26 cellular contexts compared by ENCODE assay signal in genomic region chr7:94382155-94382554, GRCh38. TPM values are rescaled to one million over a fixed set of nuclear protein-coding genes. Genes with fewer than 3 reads are reported as not detected.
DNase-seq lines count a peak whose midpoint lies in the region; ATAC-seq, FAIRE-seq and TF ChIP-seq lines count a peak whose summit lies in the region.
"Had no signal": no experiment of that assay in that cellular context is flagged by ENCODE, and none has a peak within 500 bp of the region (broad histone marks: within the 10 kb centered on the region; RNA-seq: fewer than 3 reads in every experiment).

No MANE protein-coding gene starts in this region.

- intact Hi-C loops in IMR-90 (cut with micrococcal nuclease) = no loop called here

- H3K27me3 ChIP-seq in IMR-90 (ENCODE audit: control insufficient read depth, insufficient read depth, low read length) = no peaks in the 10 kb centered on the region
- no peaks in the 10 kb centered on the region for H3K27me3 ChIP-seq in astrocyte (ENCODE audit: insufficient read depth, low read length)
- H3K27me3 ChIP-seq: BLaER1 treated with 17β-estradiol and CSF1 and Interleukin-3, amounts not matched to agents 10 nM and 100 nM; spleen; transverse colon had no signal

- H2BK5ac ChIP-seq in IMR-90 (ENCODE audit: low read depth, low read length, poor library complexity, severe bottlenecking) = peak overlapping the region; percentile 85

- dilution Hi-C loops in IMR-90 (cut with HindIII; ENCODE audit: low sequenced_read_pairs, unreplicated experiment) = no loop called here

- peak overlapping the region; percentile 3; the same call in 1 of the 2 replicates for H3K23ac ChIP-seq in IMR-90 (ENCODE audit: low read depth, low read length)

- DNase-seq in AG20443 (ENCODE audit: low spot score) (peak; percentile 32), IMR-90 (peak; percentile 69), astrocyte (ENCODE audit: low read depth) (peak; percentile 60), kidney tubule cell (ENCODE audit: low spot score) (peak; percentile 22), Kasumi-1 (lab: John Stamatoyannopoulos, UW) (no peak), pons (ENCODE audit: low spot score) (no peak)
- DNase-seq: ACHN; activated CD4-positive, alpha-beta T cell treated with anti-CD3 and anti-CD28 coated beads, Interleukin-2, amount 50 U/mL, for 4 hours; activated CD8-positive, alpha-beta memory T cell treated with anti-CD3 and anti-CD28 coated beads, Interleukin-2, amount 50 U/mL, for 4 hours; activated naive CD4-positive, alpha-beta T cell treated with anti-CD3 and anti-CD28 coated beads for 36 hours; anterior cingulate cortex; Caco-2; cortex of kidney; naive thymus-derived CD8-positive, alpha-beta T cell; NCI-H1092 treated with DMSO at 0.1 percent for 48 hours; NCI-H187; NCI-H2171 treated with DMSO at 0.1 percent for 48 hours; NCI-H524 treated with DMSO at 0.1 percent for 48 hours; SHP77; spleen; transverse colon had no signal

- H4K20me1 ChIP-seq in IMR-90 (ENCODE audit: insufficient read depth, low read length) (no peaks in the 10 kb centered on the region), astrocyte (ENCODE audit: insufficient read depth, low read length) (no peaks in the 10 kb centered on the region)
- H4K20me1 ChIP-seq: BLaER1 treated with 17β-estradiol and CSF1 and Interleukin-3, amounts not matched to agents 10 nM and 100 nM had no signal

- TF ChIP-seq CTCF in IMR-90 (conservative IDR thresholded peaks at IDR 0.05; ENCODE audit: low read depth, low read length) (no peak), astrocyte (IDR thresholded peaks at IDR 0.05; ENCODE audit: insufficient read depth, low read depth, low read length) (no peak)

- H3K79me2 ChIP-seq in astrocyte (ENCODE audit: insufficient read depth, low read length) = no peaks in the 10 kb centered on the region

- no CpG with 5 or more reads among the region's 3 CpGs for WGBS in IMR-90 (ENCODE audit: extremely low coverage in 2 of 2, insufficient read length in 1 of 2), 2 experiments

- no peak overlapping the region for H3K9ac ChIP-seq in IMR-90 (ENCODE audit: low read depth, low read length)
- H3K9ac ChIP-seq in astrocyte (ENCODE audit: low read length) = peak overlapping the region; percentile 56
- H3K9ac ChIP-seq: BLaER1 treated with 17β-estradiol and CSF1 and Interleukin-3, amounts not matched to agents 10 nM and 100 nM had no signal

- peaks cover 1% of the 10 kb centered on the region for H3K36me3 Mint-ChIP-seq in astrocyte (ENCODE audit: low read depth, unreplicated experiment)
- H3K36me3 Mint-ChIP-seq: naive thymus-derived CD8-positive, alpha-beta T cell had no signal

- peak overlapping the region; percentile 66; the same call in 1 of the 2 replicates for H3K14ac ChIP-seq in IMR-90 (replicated peaks; ENCODE audit: low read depth, low read length)

- H4K5ac ChIP-seq in IMR-90 (ENCODE audit: low read depth, low read length) = peak overlapping the region; percentile 44; the same call in 1 of the 2 replicates

- TF ChIP-seq POLR2A in IMR-90 (IDR thresholded peaks at IDR 0.05; ENCODE audit: low read depth, low read length) = no peak

- no peak overlapping the region for H3K56ac ChIP-seq in IMR-90 (ENCODE audit: extremely low read depth, insufficient read depth, low read length)

- peak overlapping the region in 1 of 2 experiments; percentile 51; a peak in 1 of 4 replicates for H4K8ac ChIP-seq in IMR-90 (ENCODE audit: low read depth in 2 of 2, low read length in 2 of 2)

- no peak for TF ChIP-seq RAD21 in IMR-90 (IDR thresholded peaks at IDR 0.05; ENCODE audit: low read length)

- no peak overlapping the region for H3K4me3 Mint-ChIP-seq in astrocyte (ENCODE audit: unreplicated experiment)
- H3K4me3 Mint-ChIP-seq: activated naive CD4-positive, alpha-beta T cell treated with anti-CD3 and anti-CD28 coated beads for 36 hours; activated T-helper 1 cell treated with anti-CD3 and anti-CD28 coated beads, Interleukin-12 subunit alpha, Interleukin-12 subunit beta, Interleukin-2, Interleukin-4 antibody, amounts not matched to agents 30 ng/mL and 10 ng/mL and 1 ng/mL, durations not matched to agents 14 hours and 24 hours and 36 hours; naive thymus-derived CD8-positive, alpha-beta T cell had no signal

- no peak overlapping the region for H3K27ac ChIP-seq in IMR-90 (ENCODE audit: insufficient read depth, low read length)
- peak overlapping the region; percentile 78 for H3K27ac ChIP-seq in astrocyte (ENCODE audit: low read depth, low read length)
- H3K27ac ChIP-seq: BLaER1 treated with 17β-estradiol and CSF1 and Interleukin-3, amounts not matched to agents 10 nM and 100 nM; spleen; transverse colon had no signal

- H3K4me1 ChIP-seq in IMR-90 (ENCODE audit: control insufficient read depth, insufficient read depth, low read length) (peaks cover 17% of the 10 kb centered on the region), astrocyte (ENCODE audit: insufficient read depth, low read length) (peaks cover 17% of the 10 kb centered on the region)
- H3K4me1 ChIP-seq: Caco-2, spleen had no signal

- H4K91ac ChIP-seq in IMR-90 (ENCODE audit: insufficient read depth, low read depth, low read length) = peak overlapping the region; percentile 26; the same call in 1 of the 2 replicates

- H3K4ac ChIP-seq in IMR-90 (ENCODE audit: low read depth, low read length) = peak overlapping the region; percentile 49; the same call in 1 of the 2 replicates

- H3K9me3 Mint-ChIP-seq in astrocyte (ENCODE audit: unreplicated experiment) = no peaks in the 10 kb centered on the region
- H3K9me3 Mint-ChIP-seq: activated naive CD4-positive, alpha-beta T cell treated with anti-CD3 and anti-CD28 coated beads for 36 hours; activated T-helper 1 cell treated with anti-CD3 and anti-CD28 coated beads, Interleukin-12 subunit alpha, Interleukin-12 subunit beta, Interleukin-2, Interleukin-4 antibody, amounts not matched to agents 30 ng/mL and 10 ng/mL and 1 ng/mL, durations not matched to agents 14 hours and 24 hours and 36 hours; naive thymus-derived CD8-positive, alpha-beta T cell had no signal

- peak; percentile 58 for ATAC-seq in IMR-90 (ENCODE audit: low read depth)
- no peak for ATAC-seq in GM19397 (IDR thresholded peaks at IDR 0.05; ENCODE audit: unreplicated experiment)
- ATAC-seq in HG03354 (IDR thresholded peaks at IDR 0.05; ENCODE audit: poor library complexity, severe bottlenecking, unreplicated experiment) = no peak
- ATAC-seq: naive thymus-derived CD8-positive, alpha-beta T cell had no signal

- FAIRE-seq in astrocyte (lab: Jason Lieb, UNC) = peak; percentile 96
- FAIRE-seq: islet of Langerhans had no signal

- no peak overlapping the region for H3K4me3 ChIP-seq in IMR-90 (ENCODE audit: insufficient read depth, low read depth, low read length)
- no peak overlapping the region for H3K4me3 ChIP-seq in astrocyte (ENCODE audit: insufficient read depth, low read depth, low read length)
- H3K4me3 ChIP-seq: BLaER1 treated with 17β-estradiol and CSF1 and Interleukin-3, amounts not matched to agents 10 nM and 100 nM; spleen; transverse colon had no signal

- no peak overlapping the region for H2AFZ ChIP-seq in IMR-90 (replicated peaks; ENCODE audit: low read length, poor library complexity)
- H2AFZ ChIP-seq in astrocyte (ENCODE audit: low read depth, low read length) = no peak overlapping the region

- CTCF ChIA-PET in IMR-90 (lab: Yijun Ruan, JAX) = interaction anchor here (0.8 kb wide), 1 partner anchor 87 kb away, joined by 3 read pairs; no protein-coding TSS in a partner anchor

- in situ Hi-C loops in IMR-90 (cut with MboI; ENCODE audit: low sequenced_read_pairs) = no loop called here

- peak overlapping the region; percentile 84; the same call in 2 of the 3 replicates for H2BK15ac ChIP-seq in IMR-90 (ENCODE audit: low read depth, low read length)

- H3K27me3 Mint-ChIP-seq in astrocyte (ENCODE audit: low read depth, unreplicated experiment) = no peaks in the 10 kb centered on the region

- no peak overlapping the region for H3K27ac Mint-ChIP-seq in astrocyte (ENCODE audit: unreplicated experiment)
- H3K27ac Mint-ChIP-seq: activated naive CD4-positive, alpha-beta T cell treated with anti-CD3 and anti-CD28 coated beads for 36 hours; activated T-helper 1 cell treated with anti-CD3 and anti-CD28 coated beads, Interleukin-12 subunit alpha, Interleukin-12 subunit beta, Interleukin-2, Interleukin-4 antibody, amounts not matched to agents 30 ng/mL and 10 ng/mL and 1 ng/mL, durations not matched to agents 14 hours and 24 hours and 36 hours; naive thymus-derived CD8-positive, alpha-beta T cell had no signal

- H3K9me1 ChIP-seq in IMR-90 (ENCODE audit: insufficient read depth, low read length) = peaks cover 5% of the 10 kb centered on the region; the same call in 1 of the 2 replicates

- H3K4me1 Mint-ChIP-seq in astrocyte (ENCODE audit: low read depth, unreplicated experiment) = peaks cover 13% of the 10 kb centered on the region
- H3K4me1 Mint-ChIP-seq: naive thymus-derived CD8-positive, alpha-beta T cell had no signal

- H3K18ac ChIP-seq in IMR-90 (ENCODE audit: low read depth, low read length) = peak overlapping the region; percentile 84; the same call in 1 of the 2 replicates

- peak overlapping the region; percentile 46; the same call in 1 of the 2 replicates for H3K4me2 ChIP-seq in IMR-90 (ENCODE audit: low read depth, low read length)
- H3K4me2 ChIP-seq in astrocyte (ENCODE audit: low read length) = peak overlapping the region; percentile 56
- H3K4me2 ChIP-seq: BLaER1 treated with 17β-estradiol and CSF1 and Interleukin-3, amounts not matched to agents 10 nM and 100 nM had no signal

- no peaks in the 10 kb centered on the region for H3K36me3 ChIP-seq in IMR-90 (ENCODE audit: control insufficient read depth, insufficient read depth, low read length)
- H3K36me3 ChIP-seq in astrocyte (ENCODE audit: insufficient read depth, low read length) = no peaks in the 10 kb centered on the region
- H3K36me3 ChIP-seq: BLaER1 treated with 17β-estradiol and CSF1 and Interleukin-3, amounts not matched to agents 10 nM and 100 nM; spleen; transverse colon had no signal

- H2BK120ac ChIP-seq in IMR-90 (ENCODE audit: low read depth, low read length) = peak overlapping the region; percentile 54; the same call in 1 of the 2 replicates

- peaks cover 11 to 17% of the 10 kb centered on the region in 2 experiments; a peak in 3 of 4 replicates for H3K79me1 ChIP-seq in IMR-90 (ENCODE audit: low read depth in 1 of 2, low read length in 2 of 2)

- H2BK20ac ChIP-seq in IMR-90 (ENCODE audit: low read depth, low read length) = peak overlapping the region; percentile 57

- H2AK5ac ChIP-seq in IMR-90 (ENCODE audit: low read depth, low read length) = 0 out of 2 replicates have a peak overlapping the region, but pooled peaks have one; percentile 66

- POLR2A ChIA-PET in IMR-90 (lab: Charles Lee; ENCODE audit: unreplicated experiment) = no interaction called here

- no TSS peak for BruUV-seq in IMR-90 (replicated peaks; lab: Mats Ljungman, UMichigan)

- no peak overlapping the region for H2AK9ac ChIP-seq in IMR-90 (replicated peaks; ENCODE audit: low read depth, low read length, poor library complexity)

- no peaks in the 10 kb centered on the region for H3K9me3 ChIP-seq in IMR-90 (ENCODE audit: control insufficient read depth, insufficient read depth, low read length)
- H3K9me3 ChIP-seq in astrocyte (ENCODE audit: insufficient read depth, low read depth, low read length) = no peaks in the 10 kb centered on the region
- H3K9me3 ChIP-seq: BLaER1 treated with 17β-estradiol and CSF1 and Interleukin-3, amounts not matched to agents 10 nM and 100 nM; Caco-2; spleen; transverse colon had no signal

RNA-seq across cellular contexts. Expression of gene COL1A2, which starts 12.5 kb away (rescaled TPM):
- total RNA-seq in IMR-90 (2012; rRNA removed) = 1,211 and 1,351 TPM in 2 replicates
- polyA plus RNA-seq in IMR-90 (2012; rRNA removed) = 3,922 and 4,454 TPM in 2 replicates
- polyA plus RNA-seq in IMR-90 (2012; cell fraction: cytosol; rRNA removed) = 4,367 and 7,099 TPM in 2 replicates
- polyA plus RNA-seq in IMR-90 (2012; cell fraction: nucleus; rRNA removed; ENCODE audit: low replicate concordance) = 4,818 and 7,550 TPM in 2 replicates
- total RNA-seq in astrocyte = 6,748 and 8,907 TPM in 2 replicates
- total RNA-seq: naive thymus-derived CD8-positive, alpha-beta T cell had no signal
- polyA plus RNA-seq: naive thymus-derived CD8-positive, alpha-beta T cell had no signal

Comparison
In these comparisons a context has a peak if more than half of its experiments do, and no peak if none do; other contexts are left out.
1. DNase-seq: peak in AG20443 (single experiment), IMR-90 (single experiment), astrocyte (single experiment) and kidney tubule cell (single experiment); none in Kasumi-1 (0 of 2) and pons (single experiment).